ENCODE assay signal across 11 cellular contexts in genomic region chr10:63262674-63263073, GRCh38.
DNase-seq lines count a peak whose midpoint lies in the region; ATAC-seq and TF ChIP-seq lines count a peak whose summit lies in the region.
"Had no signal": no experiment of that assay in that cellular context is flagged by ENCODE, and none has a peak within 500 bp of the region (broad histone marks: within the 10 kb centered on the region; RNA-seq: fewer than 3 reads in every experiment).

No MANE protein-coding gene starts in this region.

- H3K9me3 ChIP-seq in psoas muscle, result no peaks in the 10 kb centered on the region

- BruUV-seq in Calu3 (replicated peaks; lab: Mats Ljungman, UMichigan), result no TSS peak

- no peak overlapping the region for H3K9ac ChIP-seq in KMS-11

- H3K27me3 Mint-ChIP-seq in Calu3 (ENCODE audit: unreplicated experiment) (no peaks in the 10 kb centered on the region), chondrocyte (ENCODE audit: low read depth) (no peaks in the 10 kb centered on the region)

- no peaks in the 10 kb centered on the region; the same call in none of the 2 replicates for H3K36me3 ChIP-seq in KMS-11 (ENCODE audit: insufficient read depth)
- H3K36me3 ChIP-seq in psoas muscle (ENCODE audit: insufficient read depth in 1 of 2, low read depth in 1 of 2), result peaks cover 0 to 11% of the 10 kb centered on the region in 2 donors

- peaks cover 4% of the 10 kb centered on the region; the same call in 1 of the 2 replicates for H4K20me1 ChIP-seq in KMS-11 (ENCODE audit: insufficient read depth)

- H3K4me2 ChIP-seq in KMS-11, result peak overlapping the region; percentile 31; the same call in 1 of the 2 replicates

- H3K27ac Mint-ChIP-seq in Calu3 (ENCODE audit: unreplicated experiment), result peak overlapping the region; percentile 33
- H3K27ac Mint-ChIP-seq in chondrocyte (ENCODE audit: unreplicated experiment), result peak overlapping the region; percentile 66

- H2AFZ ChIP-seq in KMS-11 (ENCODE audit: low read depth), result no peak overlapping the region

- H3K4me1 Mint-ChIP-seq in Calu3 (ENCODE audit: low read depth, unreplicated experiment), result peaks cover 47% of the 10 kb centered on the region
- peaks cover 55% of the 10 kb centered on the region for H3K4me1 Mint-ChIP-seq in chondrocyte (ENCODE audit: low read depth)

- H3K4me1 ChIP-seq in KMS-11 (ENCODE audit: low read depth, poor library complexity, severe bottlenecking) (peaks cover 69% of the 10 kb centered on the region), psoas muscle (peaks cover 59% of the 10 kb centered on the region)

- no peaks in the 10 kb centered on the region for H3K9me3 Mint-ChIP-seq in Calu3 (ENCODE audit: low read depth, unreplicated experiment)
- H3K9me3 Mint-ChIP-seq in chondrocyte (ENCODE audit: low read depth), result no peaks in the 10 kb centered on the region

- CTCF ChIA-PET in Calu3 (lab: Charles Lee), result no interaction called here

- intact Hi-C loops in Calu3 (cut with micrococcal nuclease; ENCODE audit: unreplicated experiment) (loop anchor here (10.0 kb wide), 1 partner anchor 172 kb away; no protein-coding TSS in a partner anchor), psoas muscle (cut with DNase I) (loop anchor here (2.0 to 10.0 kb wide), 3 partner anchors 20 to 202 kb away; partner anchors contain the start of gene JMJD1C (in 1 of the 2))

- TF ChIP-seq CTCF in Calu3 (IDR thresholded peaks at IDR 0.05; ENCODE audit: unreplicated experiment), result no peak
- no peak for TF ChIP-seq CTCF in KMS-11 (conservative IDR thresholded peaks at IDR 0.05; ENCODE audit: low read depth, low read length)
- TF ChIP-seq CTCF in chondrocyte (IDR thresholded peaks at IDR 0.05), result no peak
- no peak for TF ChIP-seq CTCF in psoas muscle (IDR thresholded peaks at IDR 0.05)

- no peak overlapping the region for H3K4me3 Mint-ChIP-seq in Calu3 (ENCODE audit: low read depth, unreplicated experiment)
- no peak overlapping the region for H3K4me3 Mint-ChIP-seq in chondrocyte (ENCODE audit: unreplicated experiment)

- H3K36me3 Mint-ChIP-seq in Calu3 (ENCODE audit: insufficient read depth, unreplicated experiment) (peaks cover 51% of the 10 kb centered on the region), chondrocyte (ENCODE audit: low read depth) (peaks cover 9% of the 10 kb centered on the region)

- 43 to 64% (median 46%) methylated on average over 3 of the region's 3 CpGs for WGBS in psoas muscle, 3 donors

- DNase-seq in Calu3 (no peak), chondrocyte (ENCODE audit: low spot score) (no peak), psoas muscle (no peak), AG20443 (ENCODE audit: low spot score) (no peak), NCI-H2029 treated with DMSO at 0.1 percent for 48 hours (lab: John Stamatoyannopoulos, UW) (no peak)
- no peak for DNase-seq in central memory CD4-positive, alpha-beta T cell
- DNase-seq: KG1, NCI-H524 treated with DMSO at 0.1 percent for 48 hours, occipital lobe had no signal

- H3K27me3 ChIP-seq in KMS-11 (ENCODE audit: insufficient read depth, low read depth) (no peaks in the 10 kb centered on the region), psoas muscle (ENCODE audit: insufficient read depth in 3 of 3, low read length in 2 of 3) (no peaks in the 10 kb centered on the region)

- ATAC-seq in psoas muscle, result no peak
- no peak for ATAC-seq in HG02571 (IDR thresholded peaks at IDR 0.05; ENCODE audit: unreplicated experiment)

- H3K27ac ChIP-seq in KMS-11 (no peak overlapping the region), psoas muscle (peak overlapping the region; percentile 32)

- peaks cover 100% of the 10 kb centered on the region for H3K79me2 ChIP-seq in KMS-11 (ENCODE audit: insufficient read depth, low read depth)

- no peak overlapping the region for H3K4me3 ChIP-seq in KMS-11 (IDR thresholded peaks at IDR 0.05; ENCODE audit: insufficient read depth, low read depth, low read length)
- H3K4me3 ChIP-seq in psoas muscle, result peak overlapping the region; percentile 3
